In genomic region chr10:104328916-104329710, GRCh38 we compare ENCODE assay signal across 8 cellular contexts. TPM values are rescaled to one million over a fixed set of nuclear protein-coding genes. Genes with fewer than 3 reads are reported as not detected.
DNase-seq lines count a peak whose midpoint lies in the region; ATAC-seq and TF ChIP-seq lines count a peak whose summit lies in the region.

No MANE protein-coding gene starts in this region.

- TF ChIP-seq CTCF in RWPE2 (IDR thresholded peaks at IDR 0.05; ENCODE audit: poor library complexity, severe bottlenecking) (no peak), glutamatergic neuron (IDR thresholded peaks at IDR 0.05; ENCODE audit: partially characterized antibody, unreplicated experiment) (no peak), upper lobe of right lung (IDR thresholded peaks at IDR 0.05) (no peak), Caco-2 (IDR thresholded peaks at IDR 0.05; ENCODE audit: insufficient read depth in 1 of 2, low read depth in 1 of 2, low read length in 1 of 2, severe bottlenecking in 1 of 2, unreplicated experiment in 1 of 2) (no peak)

- H3K4me1 Mint-ChIP-seq in glutamatergic neuron (ENCODE audit: low read depth, unreplicated experiment) (peaks cover 67% of the 10 kb centered on the region), Caco-2 (ENCODE audit: low read depth, unreplicated experiment) (peaks cover 15% of the 10 kb centered on the region)

- H3K36me3 ChIP-seq in RWPE2 (ENCODE audit: low read depth) (peaks cover 10% of the 10 kb centered on the region; the same call in 1 of the 2 replicates), upper lobe of right lung (no peaks in the 10 kb centered on the region), Caco-2 (ENCODE audit: control insufficient read depth, insufficient read depth, low read length) (no peaks in the 10 kb centered on the region)

- peak overlapping the region; percentile 80 for H3K4me3 Mint-ChIP-seq in glutamatergic neuron (ENCODE audit: unreplicated experiment)
- H3K4me3 Mint-ChIP-seq in Caco-2 (ENCODE audit: unreplicated experiment), result no peak overlapping the region

- H3K27me3 ChIP-seq in RWPE2 (ENCODE audit: insufficient read depth, poor library complexity, severe bottlenecking), result no peaks in the 10 kb centered on the region
- no peaks in the 10 kb centered on the region for H3K27me3 ChIP-seq in upper lobe of right lung
- H3K27me3 ChIP-seq in Caco-2 (replicated peaks; ENCODE audit: control insufficient read depth, insufficient read depth, low read length), result no peaks in the 10 kb centered on the region

- BruUV-seq in Caco-2 (replicated peaks; lab: Mats Ljungman, UMichigan), result no TSS peak

- H3K4me1 ChIP-seq in RWPE2 (ENCODE audit: insufficient read depth, poor library complexity, severe bottlenecking) (peaks cover 57% of the 10 kb centered on the region), upper lobe of right lung (peaks cover 98% of the 10 kb centered on the region), Caco-2 (peaks cover 28% of the 10 kb centered on the region)

- ATAC-seq in GM18519 (IDR thresholded peaks at IDR 0.05; ENCODE audit: low FRiP score, unreplicated experiment) (peak; percentile 44), HG03097 (IDR thresholded peaks at IDR 0.05; ENCODE audit: low FRiP score, unreplicated experiment) (peak; percentile 37), RWPE2 (ENCODE audit: low read depth) (peak; percentile 74), upper lobe of right lung (peak; percentile 62)

- H3K27ac ChIP-seq in RWPE2 (ENCODE audit: poor library complexity, severe bottlenecking) (peak overlapping the region; percentile 99), upper lobe of right lung (peak overlapping the region; percentile 91)

- H3K27ac Mint-ChIP-seq in glutamatergic neuron (ENCODE audit: unreplicated experiment), result peak overlapping the region; percentile 98
- H3K27ac Mint-ChIP-seq in Caco-2 (ENCODE audit: unreplicated experiment), result no peak overlapping the region

- DNase-seq in RWPE2 (ENCODE audit: low spot score) (peak; percentile 91), glutamatergic neuron (peak; percentile 74), posterior cingulate gyrus (peak in 7 of 10 donors; percentile 53 to 93 (median 71)), upper lobe of right lung (no peak), Caco-2 (no peak)
- DNase-seq in activated gamma-delta T cell treated with anti-CD3 and anti-CD28 coated beads, Interleukin-2, amount 50 U/mL, for 16 hours (ENCODE audit: low read depth), result peak; percentile 74

- H3K9me3 ChIP-seq in RWPE2 (ENCODE audit: severe bottlenecking) (no peaks in the 10 kb centered on the region), upper lobe of right lung (no peaks in the 10 kb centered on the region), Caco-2 (no peaks in the 10 kb centered on the region)

- H3K36me3 Mint-ChIP-seq in glutamatergic neuron (ENCODE audit: unreplicated experiment) (no peaks in the 10 kb centered on the region), Caco-2 (ENCODE audit: insufficient read depth, unreplicated experiment) (no peaks in the 10 kb centered on the region)

- H3K27me3 Mint-ChIP-seq in glutamatergic neuron (ENCODE audit: unreplicated experiment) (peaks cover 12% of the 10 kb centered on the region), Caco-2 (ENCODE audit: insufficient read depth, unreplicated experiment) (no peaks in the 10 kb centered on the region)

- intact Hi-C loops in posterior cingulate gyrus (cut with DNase I) (no loop called here), upper lobe of right lung (cut with DNase I) (no loop called here), Caco-2 (cut with micrococcal nuclease; ENCODE audit: unreplicated experiment) (no loop called here)

- no peak overlapping the region for H3K4me3 ChIP-seq in RWPE2 (ENCODE audit: severe bottlenecking)
- peak overlapping the region; percentile 14 for H3K4me3 ChIP-seq in upper lobe of right lung
- no peak overlapping the region for H3K4me3 ChIP-seq in Caco-2 (ENCODE audit: low read depth, low read length)

- H3K9me3 Mint-ChIP-seq in glutamatergic neuron (ENCODE audit: unreplicated experiment) (peaks cover 16% of the 10 kb centered on the region), Caco-2 (ENCODE audit: unreplicated experiment) (no peaks in the 10 kb centered on the region)

- POLR2A ChIA-PET in Caco-2 (lab: Charles Lee), result no interaction called here

- CTCF ChIA-PET in Caco-2 (lab: Charles Lee), result no interaction called here

RNA-seq across cellular contexts. Expression of gene ITPRIP, which starts 9.2 kb away (rescaled TPM):
- 19.8 TPM for total RNA-seq in glutamatergic neuron (ENCODE audit: unreplicated experiment)
- 34.4 TPM for total RNA-seq in upper lobe of right lung
- total RNA-seq in Caco-2 (2022), result 3.1 and 3.4 TPM in 2 replicates

RNA-seq across cellular contexts. Expression of gene CFAP58, which starts 24.5 kb away (rescaled TPM):
- total RNA-seq in glutamatergic neuron (ENCODE audit: unreplicated experiment), result 2.2 TPM
- total RNA-seq in upper lobe of right lung, result 0.14 TPM
- total RNA-seq in Caco-2 (2022), result not detected in 2 replicates

Comparison
In these comparisons a context has a peak if more than half of its experiments do, and no peak if none do; other contexts are left out.
1. DNase-seq: peak in RWPE2 (single experiment), activated gamma-delta T cell treated with anti-CD3 and anti-CD28 coated beads, Interleukin-2, amount 50 U/mL, for 16 hours (single experiment), glutamatergic neuron (single experiment) and posterior cingulate gyrus (7 of 10); none in upper lobe of right lung (single experiment) and Caco-2 (0 of 2).
2. Peak in every context shown above with its lines, with median percentiles within 50 percentile points of each other: ATAC-seq.